ENCODE assay signal across 9 cellular contexts in genomic region chr4:997375-998071, GRCh38. TPM values are rescaled to one million over a fixed set of nuclear protein-coding genes. Genes with fewer than 3 reads are reported as not detected.
DNase-seq lines count a peak whose midpoint lies in the region; ATAC-seq and TF ChIP-seq lines count a peak whose summit lies in the region.
"Had no signal": no experiment of that assay in that cellular context is flagged by ENCODE, and none has a peak within 500 bp of the region (broad histone marks: within the 10 kb centered on the region; RNA-seq: fewer than 3 reads in every experiment).

No MANE protein-coding gene starts in this region.

- peak; percentile 20 for ATAC-seq in activated naive CD8-positive, alpha-beta T cell treated with anti-CD3 and anti-CD28 coated beads, Interleukin-2, amount 10 ng/mL, durations not matched to agents 7 days and 5 days (ENCODE audit: low read depth)
- ATAC-seq in activated naive CD8-positive, alpha-beta T cell treated with anti-CD3 and anti-CD28 coated beads, Interleukin-2, amount 50 U/mL, for 24 hours = no peak
- ATAC-seq in memory B cell (ENCODE audit: low read depth) = peak; percentile 68

- H3K36me3 Mint-ChIP-seq in activated naive CD8-positive, alpha-beta T cell treated with anti-CD3 and anti-CD28 coated beads, Interleukin-2, amount 10 ng/mL, durations not matched to agents 7 days and 5 days = no peaks in the 10 kb centered on the region
- no peaks in the 10 kb centered on the region for H3K36me3 Mint-ChIP-seq in activated naive CD8-positive, alpha-beta T cell treated with anti-CD3 and anti-CD28 coated beads, Interleukin-2, amount 50 U/mL, for 24 hours (ENCODE audit: low read depth)
- H3K36me3 Mint-ChIP-seq in memory B cell = peaks cover 1% of the 10 kb centered on the region
- H3K36me3 Mint-ChIP-seq in type B pancreatic cell = no peaks in the 10 kb centered on the region
- no peaks in the 10 kb centered on the region for H3K36me3 Mint-ChIP-seq in endothelial cell (ENCODE audit: low read depth, unreplicated experiment)
- H3K36me3 Mint-ChIP-seq: IgD-negative memory B cell had no signal

- POLR2A ChIA-PET in activated naive CD8-positive, alpha-beta T cell treated with anti-CD3 and anti-CD28 coated beads, Interleukin-2, amount 10 ng/mL, durations not matched to agents 7 days and 5 days (lab: Charles Lee) = no interaction called here

- 6% methylated on average over 68 of the region's 68 CpGs for WGBS in ectodermal cell, 2 experiments

- H3K9me3 Mint-ChIP-seq in activated naive CD8-positive, alpha-beta T cell treated with anti-CD3 and anti-CD28 coated beads, Interleukin-2, amount 10 ng/mL, durations not matched to agents 7 days and 5 days = no peaks in the 10 kb centered on the region
- no peaks in the 10 kb centered on the region for H3K9me3 Mint-ChIP-seq in activated naive CD8-positive, alpha-beta T cell treated with anti-CD3 and anti-CD28 coated beads, Interleukin-2, amount 50 U/mL, for 24 hours
- H3K9me3 Mint-ChIP-seq in memory B cell = no peaks in the 10 kb centered on the region
- H3K9me3 Mint-ChIP-seq in type B pancreatic cell = no peaks in the 10 kb centered on the region
- H3K9me3 Mint-ChIP-seq in endothelial cell (ENCODE audit: unreplicated experiment) = no peaks in the 10 kb centered on the region
- H3K9me3 Mint-ChIP-seq: IgD-negative memory B cell had no signal

- no peaks in the 10 kb centered on the region for H3K9me3 ChIP-seq in ectodermal cell (ENCODE audit: control insufficient read depth, low read length)

- peak overlapping the region; percentile 36 for H3K4me3 ChIP-seq in ectodermal cell (ENCODE audit: insufficient read depth, low read depth, low read length)

- peaks cover 27% of the 10 kb centered on the region for H3K27me3 Mint-ChIP-seq in activated naive CD8-positive, alpha-beta T cell treated with anti-CD3 and anti-CD28 coated beads, Interleukin-2, amount 10 ng/mL, durations not matched to agents 7 days and 5 days
- H3K27me3 Mint-ChIP-seq in activated naive CD8-positive, alpha-beta T cell treated with anti-CD3 and anti-CD28 coated beads, Interleukin-2, amount 50 U/mL, for 24 hours = peaks cover 26% of the 10 kb centered on the region
- peaks cover 14% of the 10 kb centered on the region for H3K27me3 Mint-ChIP-seq in memory B cell
- peaks cover 48% of the 10 kb centered on the region for H3K27me3 Mint-ChIP-seq in type B pancreatic cell
- peaks cover 20% of the 10 kb centered on the region for H3K27me3 Mint-ChIP-seq in endothelial cell (ENCODE audit: unreplicated experiment)

- TF ChIP-seq CTCF in type B pancreatic cell (conservative IDR thresholded peaks at IDR 0.05) (no peak), endothelial cell (IDR thresholded peaks at IDR 0.05; ENCODE audit: unreplicated experiment) (no peak)

- H3K36me3 ChIP-seq in ectodermal cell (ENCODE audit: control insufficient read depth, insufficient read depth, low read length) = no peaks in the 10 kb centered on the region

- H3K27ac ChIP-seq in ectodermal cell (ENCODE audit: insufficient read depth, low read depth, low read length, poor library complexity, severe bottlenecking) = no peak overlapping the region

- DNase-seq in activated naive CD8-positive, alpha-beta T cell treated with anti-CD3 and anti-CD28 coated beads, Interleukin-2, amount 10 ng/mL, durations not matched to agents 7 days and 5 days = no peak
- DNase-seq in activated naive CD8-positive, alpha-beta T cell treated with anti-CD3 and anti-CD28 coated beads, Interleukin-2, amount 50 U/mL, for 24 hours = no peak
- DNase-seq in memory B cell (ENCODE audit: low spot score in 2 of 2) (peak in 1 of 2 donors; percentile 22), type B pancreatic cell (ENCODE audit: extremely low spot score, unreplicated experiment) (no peak), RKO (ENCODE audit: low spot score) (no peak), endothelial cell (ENCODE audit: low spot score) (no peak), NCI-H1436 (lab: John Stamatoyannopoulos, UW) (no peak)

- H3K27me3 ChIP-seq in ectodermal cell (ENCODE audit: control insufficient read depth, insufficient read depth, low read length, poor library complexity, severe bottlenecking) = peaks cover 74% of the 10 kb centered on the region

- no peak overlapping the region for H3K4me3 Mint-ChIP-seq in activated naive CD8-positive, alpha-beta T cell treated with anti-CD3 and anti-CD28 coated beads, Interleukin-2, amount 10 ng/mL, durations not matched to agents 7 days and 5 days
- H3K4me3 Mint-ChIP-seq in activated naive CD8-positive, alpha-beta T cell treated with anti-CD3 and anti-CD28 coated beads, Interleukin-2, amount 50 U/mL, for 24 hours = no peak overlapping the region
- peak overlapping the region; percentile 44 for H3K4me3 Mint-ChIP-seq in memory B cell
- H3K4me3 Mint-ChIP-seq in type B pancreatic cell = peak overlapping the region; percentile 70
- H3K4me3 Mint-ChIP-seq in endothelial cell (ENCODE audit: unreplicated experiment) = no peak overlapping the region

- H3K4me1 ChIP-seq in ectodermal cell (ENCODE audit: control insufficient read depth, insufficient read depth, low read length) = no peaks in the 10 kb centered on the region

- no peak overlapping the region for H3K27ac Mint-ChIP-seq in activated naive CD8-positive, alpha-beta T cell treated with anti-CD3 and anti-CD28 coated beads, Interleukin-2, amount 10 ng/mL, durations not matched to agents 7 days and 5 days
- no peak overlapping the region for H3K27ac Mint-ChIP-seq in activated naive CD8-positive, alpha-beta T cell treated with anti-CD3 and anti-CD28 coated beads, Interleukin-2, amount 50 U/mL, for 24 hours
- H3K27ac Mint-ChIP-seq in memory B cell (no peak overlapping the region), type B pancreatic cell (no peak overlapping the region), endothelial cell (ENCODE audit: unreplicated experiment) (no peak overlapping the region)

- no peaks in the 10 kb centered on the region for H3K4me1 Mint-ChIP-seq in activated naive CD8-positive, alpha-beta T cell treated with anti-CD3 and anti-CD28 coated beads, Interleukin-2, amount 10 ng/mL, durations not matched to agents 7 days and 5 days
- peaks cover 2% of the 10 kb centered on the region for H3K4me1 Mint-ChIP-seq in activated naive CD8-positive, alpha-beta T cell treated with anti-CD3 and anti-CD28 coated beads, Interleukin-2, amount 50 U/mL, for 24 hours
- peaks cover 22% of the 10 kb centered on the region for H3K4me1 Mint-ChIP-seq in memory B cell
- no peaks in the 10 kb centered on the region for H3K4me1 Mint-ChIP-seq in type B pancreatic cell (ENCODE audit: unreplicated experiment)
- H3K4me1 Mint-ChIP-seq in endothelial cell (ENCODE audit: unreplicated experiment) = no peaks in the 10 kb centered on the region

RNA-seq across cellular contexts. Expression of gene SLC26A1, which starts 4.3 kb away (rescaled TPM):
- under 1 TPM; 0.25 to 0.65 TPM for total RNA-seq in activated naive CD8-positive, alpha-beta T cell treated with anti-CD3 and anti-CD28 coated beads, Interleukin-2, amount 10 ng/mL, durations not matched to agents 7 days and 5 days
- polyA plus RNA-seq in ectodermal cell (2013, experiment 1 of 4) = 0.24 TPM
- 0.09 TPM for polyA plus RNA-seq in ectodermal cell (2013, experiment 2 of 4)
- 0.21 TPM for polyA plus RNA-seq in ectodermal cell (2013, experiment 3 of 4)
- polyA plus RNA-seq in ectodermal cell (2013, experiment 4 of 4) = 0.28 TPM
- total RNA-seq in type B pancreatic cell (ENCODE audit: low replicate concordance) = 2.8 and 3.8 TPM in 2 replicates
- total RNA-seq in endothelial cell (ENCODE audit: unreplicated experiment) = not detected

RNA-seq across cellular contexts. Expression of gene IDUA, which starts 10.7 kb away (rescaled TPM):
- 10 to 100 TPM; 37.5 to 38.7 TPM for total RNA-seq in activated naive CD8-positive, alpha-beta T cell treated with anti-CD3 and anti-CD28 coated beads, Interleukin-2, amount 10 ng/mL, durations not matched to agents 7 days and 5 days
- polyA plus RNA-seq in ectodermal cell (2013, experiment 1 of 4) = 2.9 TPM
- 4.0 TPM for polyA plus RNA-seq in ectodermal cell (2013, experiment 2 of 4)
- polyA plus RNA-seq in ectodermal cell (2013, experiment 3 of 4) = 4.5 TPM
- 3.4 TPM for polyA plus RNA-seq in ectodermal cell (2013, experiment 4 of 4)
- total RNA-seq in type B pancreatic cell (ENCODE audit: low replicate concordance) (20.7 and 37.2 TPM in 2 replicates), endothelial cell (ENCODE audit: unreplicated experiment) (14.9 TPM)

RNA-seq across cellular contexts. Expression of gene FGFRL1, which starts 13.9 kb away (rescaled TPM):
- total RNA-seq in activated naive CD8-positive, alpha-beta T cell treated with anti-CD3 and anti-CD28 coated beads, Interleukin-2, amount 10 ng/mL, durations not matched to agents 7 days and 5 days = 10 to 100 TPM; 15.5 to 19.1 TPM
- 9.9 TPM for polyA plus RNA-seq in ectodermal cell (2013, experiment 1 of 4)
- 13.8 TPM for polyA plus RNA-seq in ectodermal cell (2013, experiment 2 of 4)
- 12.4 TPM for polyA plus RNA-seq in ectodermal cell (2013, experiment 3 of 4)
- 13.9 TPM for polyA plus RNA-seq in ectodermal cell (2013, experiment 4 of 4)
- total RNA-seq in type B pancreatic cell (ENCODE audit: low replicate concordance) (20.5 and 30.9 TPM in 2 replicates), endothelial cell (ENCODE audit: unreplicated experiment) (5.2 TPM)

RNA-seq across cellular contexts. Expression of gene DGKQ, which starts 24.2 kb away (rescaled TPM):
- 10 to 100 TPM; 31.3 to 32.4 TPM for total RNA-seq in activated naive CD8-positive, alpha-beta T cell treated with anti-CD3 and anti-CD28 coated beads, Interleukin-2, amount 10 ng/mL, durations not matched to agents 7 days and 5 days
- 7.3 TPM for polyA plus RNA-seq in ectodermal cell (2013, experiment 1 of 4)
- polyA plus RNA-seq in ectodermal cell (2013, experiment 2 of 4) = 8.4 TPM
- 7.0 TPM for polyA plus RNA-seq in ectodermal cell (2013, experiment 3 of 4)
- polyA plus RNA-seq in ectodermal cell (2013, experiment 4 of 4) = 8.3 TPM
- total RNA-seq in type B pancreatic cell (ENCODE audit: low replicate concordance) = 17.0 and 21.2 TPM in 2 replicates
- total RNA-seq in endothelial cell (ENCODE audit: unreplicated experiment) = 14.5 TPM

Comparison
In these comparisons a context has a peak if more than half of its experiments do, and no peak if none do; other contexts are left out.
1. H3K4me3 Mint-ChIP-seq: peak in memory B cell (single experiment) and type B pancreatic cell (single experiment); none in activated naive CD8-positive, alpha-beta T cell treated with anti-CD3 and anti-CD28 coated beads, Interleukin-2, amount 10 ng/mL, durations not matched to agents 7 days and 5 days (single experiment), activated naive CD8-positive, alpha-beta T cell treated with anti-CD3 and anti-CD28 coated beads, Interleukin-2, amount 50 U/mL, for 24 hours (single experiment) and endothelial cell (single experiment).